Comparison of ENCODE assay signal across 1 cellular context in genomic region chr14:103333754-103334643, GRCh38.
TF ChIP-seq lines count a peak whose summit lies in the region.

Gene EIF5 (plus strand): TSS chr14:103334237. CDS start chr14:103335861, 1,624 bp downstream.

TF ChIP-seq in HCT116, 20 proteins besides CTCF, POLR2A, EP300 and RAD21 (continued from another document):
- TF ChIP-seq REST (IDR thresholded peaks at IDR 0.05; ENCODE audit: low read depth), result no peak
- no peak for TF ChIP-seq FOSL1 (IDR thresholded peaks at IDR 0.05; ENCODE audit: low read depth)
- no peak; the same call in 1 of the 2 replicates for TF ChIP-seq ELF1 (IDR thresholded peaks at IDR 0.05; ENCODE audit: borderline replicate concordance, low read depth)
